In genomic region chr10:22600516-22600915, GRCh38 we compare ENCODE assay signal across 13 cellular contexts.
DNase-seq lines count a peak whose midpoint lies in the region; TF ChIP-seq lines count a peak whose summit lies in the region.
"Had no signal": no experiment of that assay in that cellular context is flagged by ENCODE, and none has a peak within 500 bp of the region (broad histone marks: within the 10 kb centered on the region; RNA-seq: fewer than 3 reads in every experiment).

No MANE protein-coding gene starts in this region.

- no peak overlapping the region for H3K9ac ChIP-seq in SU-DHL-6 (ENCODE audit: low read length)

- no peak overlapping the region for H3K4me3 Mint-ChIP-seq in activated naive CD4-positive, alpha-beta T cell treated with anti-CD3 and anti-CD28 coated beads, Interleukin-2, amount 10 ng/mL, durations not matched to agents 7 days and 5 days
- H3K4me3 Mint-ChIP-seq in activated naive CD4-positive, alpha-beta T cell treated with anti-CD3 and anti-CD28 coated beads for 36 hours = no peak overlapping the region
- peak overlapping the region; percentile 66 to 73 (median 71) for H3K4me3 Mint-ChIP-seq in immature natural killer cell

- H3K4me2 ChIP-seq in SU-DHL-6 (ENCODE audit: low read depth, low read length, poor library complexity, severe bottlenecking) = peak overlapping the region; percentile 28
- H3K4me2 ChIP-seq: PC-9 had no signal

- no peaks in the 10 kb centered on the region for H3K27me3 ChIP-seq in SU-DHL-6 (ENCODE audit: low read length)

- no peak overlapping the region for H3K4me3 ChIP-seq in SU-DHL-6 (ENCODE audit: insufficient read depth, low read length, poor library complexity, severe bottlenecking)
- H3K4me3 ChIP-seq: PC-9 had no signal

- H3K9me3 ChIP-seq in SU-DHL-6 (ENCODE audit: insufficient read depth, low read length) = no peaks in the 10 kb centered on the region

- TF ChIP-seq CTCF in SU-DHL-6 (IDR thresholded peaks at IDR 0.05; ENCODE audit: insufficient read depth, low read length, poor library complexity, severe bottlenecking) = no peak

- peaks cover 3% of the 10 kb centered on the region; the same call in 1 of the 2 replicates for H3F3A ChIP-seq in SU-DHL-6 (ENCODE audit: insufficient read depth)

- peaks cover 47% of the 10 kb centered on the region for H3K36me3 Mint-ChIP-seq in activated naive CD4-positive, alpha-beta T cell treated with anti-CD3 and anti-CD28 coated beads, Interleukin-2, amount 10 ng/mL, durations not matched to agents 7 days and 5 days
- peaks cover 21% of the 10 kb centered on the region for H3K36me3 Mint-ChIP-seq in activated naive CD4-positive, alpha-beta T cell treated with anti-CD3 and anti-CD28 coated beads for 36 hours (ENCODE audit: low read depth)
- peaks cover 12 to 35% (median 16%) of the 10 kb centered on the region in 3 donors for H3K36me3 Mint-ChIP-seq in immature natural killer cell

- H3K9me3 Mint-ChIP-seq in activated naive CD4-positive, alpha-beta T cell treated with anti-CD3 and anti-CD28 coated beads, Interleukin-2, amount 10 ng/mL, durations not matched to agents 7 days and 5 days = no peaks in the 10 kb centered on the region
- no peaks in the 10 kb centered on the region for H3K9me3 Mint-ChIP-seq in activated naive CD4-positive, alpha-beta T cell treated with anti-CD3 and anti-CD28 coated beads for 36 hours
- no peaks in the 10 kb centered on the region for H3K9me3 Mint-ChIP-seq in immature natural killer cell

- H3K27ac Mint-ChIP-seq in activated naive CD4-positive, alpha-beta T cell treated with anti-CD3 and anti-CD28 coated beads, Interleukin-2, amount 10 ng/mL, durations not matched to agents 7 days and 5 days = peak overlapping the region; percentile 43
- no peak overlapping the region for H3K27ac Mint-ChIP-seq in activated naive CD4-positive, alpha-beta T cell treated with anti-CD3 and anti-CD28 coated beads for 36 hours
- peak overlapping the region; percentile 94 to 100 (median 98) for H3K27ac Mint-ChIP-seq in immature natural killer cell

- peaks cover 62% of the 10 kb centered on the region for H3K4me1 Mint-ChIP-seq in activated naive CD4-positive, alpha-beta T cell treated with anti-CD3 and anti-CD28 coated beads, Interleukin-2, amount 10 ng/mL, durations not matched to agents 7 days and 5 days
- peaks cover 73% of the 10 kb centered on the region for H3K4me1 Mint-ChIP-seq in activated naive CD4-positive, alpha-beta T cell treated with anti-CD3 and anti-CD28 coated beads for 36 hours (ENCODE audit: low read depth)
- H3K4me1 Mint-ChIP-seq in immature natural killer cell = peaks cover 96 to 98% of the 10 kb centered on the region in 2 donors

- H3K27ac ChIP-seq in SU-DHL-6 (ENCODE audit: low read depth, low read length) (no peak overlapping the region), temporal lobe (ENCODE audit: low read depth, low read length) (peak overlapping the region; percentile 28)

- no peaks in the 10 kb centered on the region for H3K79me2 ChIP-seq in SU-DHL-6 (ENCODE audit: insufficient read depth, low read length)

- CTCF ChIA-PET in activated naive CD4-positive, alpha-beta T cell treated with anti-CD3 and anti-CD28 coated beads, Interleukin-2, amount 10 ng/mL, durations not matched to agents 7 days and 5 days (lab: Charles Lee) = interaction anchor here (0.9 to 1.7 kb wide), 3 partner anchors 11 to 27 kb away, joined by 3 to 9 read pairs (median 4); no protein-coding TSS in a partner anchor
- CTCF ChIA-PET in activated naive CD4-positive, alpha-beta T cell treated with anti-CD3 and anti-CD28 coated beads for 36 hours (lab: Charles Lee) = interaction anchor here (1.0 to 1.2 kb wide), 2 partner anchors 26 to 50 kb away, joined by 3 read pairs; no protein-coding TSS in a partner anchor

- DNase-seq in activated naive CD4-positive, alpha-beta T cell treated with anti-CD3 and anti-CD28 coated beads, Interleukin-2, amount 10 ng/mL, durations not matched to agents 7 days and 5 days = no peak
- DNase-seq in activated naive CD4-positive, alpha-beta T cell treated with anti-CD3 and anti-CD28 coated beads for 36 hours = no peak
- no peak for DNase-seq in immature natural killer cell
- no peak for DNase-seq in SW 1271 (lab: John Stamatoyannopoulos, UW)
- DNase-seq in SKM-1 (lab: John Stamatoyannopoulos, UW; ENCODE audit: unreplicated experiment) = no peak
- no peak for DNase-seq in COR-L47 (lab: John Stamatoyannopoulos, UW)
- DNase-seq: DMS153, NCI-H1436, NCI-H446 treated with DMSO at 0.1 percent for 48 hours, occipital lobe, PC-9 had no signal

- H2AFZ ChIP-seq in SU-DHL-6 (ENCODE audit: low read depth, low read length, severe bottlenecking) = no peak overlapping the region
- H2AFZ ChIP-seq: PC-9 had no signal

- H4K20me1 ChIP-seq in SU-DHL-6 (ENCODE audit: low read depth, low read length) = no peaks in the 10 kb centered on the region

- intact Hi-C loops in activated naive CD4-positive, alpha-beta T cell treated with anti-CD3 and anti-CD28 coated beads for 36 hours (cut with micrococcal nuclease) = no loop called here

- no peaks in the 10 kb centered on the region for H3K27me3 Mint-ChIP-seq in activated naive CD4-positive, alpha-beta T cell treated with anti-CD3 and anti-CD28 coated beads, Interleukin-2, amount 10 ng/mL, durations not matched to agents 7 days and 5 days
- no peaks in the 10 kb centered on the region for H3K27me3 Mint-ChIP-seq in activated naive CD4-positive, alpha-beta T cell treated with anti-CD3 and anti-CD28 coated beads for 36 hours (ENCODE audit: low read depth)
- H3K27me3 Mint-ChIP-seq in immature natural killer cell (ENCODE audit: low read depth in 3 of 3) = peaks cover 4 to 46% (median 31%) of the 10 kb centered on the region in 3 donors

- no peaks in the 10 kb centered on the region for H3K9me2 ChIP-seq in SU-DHL-6 (replicated peaks; ENCODE audit: insufficient read depth, low read length)

- H3K36me3 ChIP-seq in SU-DHL-6 (ENCODE audit: low read length) = no peaks in the 10 kb centered on the region

Comparison
In these comparisons a context has a peak if more than half of its experiments do, and no peak if none do; other contexts are left out.
1. H3K4me3 Mint-ChIP-seq: peak in immature natural killer cell (5 of 5); none in activated naive CD4-positive, alpha-beta T cell treated with anti-CD3 and anti-CD28 coated beads, Interleukin-2, amount 10 ng/mL, durations not matched to agents 7 days and 5 days (single experiment) and activated naive CD4-positive, alpha-beta T cell treated with anti-CD3 and anti-CD28 coated beads for 36 hours (single experiment).